ENCODE assay signal across 9 cellular contexts in the genomic region with DNA sequence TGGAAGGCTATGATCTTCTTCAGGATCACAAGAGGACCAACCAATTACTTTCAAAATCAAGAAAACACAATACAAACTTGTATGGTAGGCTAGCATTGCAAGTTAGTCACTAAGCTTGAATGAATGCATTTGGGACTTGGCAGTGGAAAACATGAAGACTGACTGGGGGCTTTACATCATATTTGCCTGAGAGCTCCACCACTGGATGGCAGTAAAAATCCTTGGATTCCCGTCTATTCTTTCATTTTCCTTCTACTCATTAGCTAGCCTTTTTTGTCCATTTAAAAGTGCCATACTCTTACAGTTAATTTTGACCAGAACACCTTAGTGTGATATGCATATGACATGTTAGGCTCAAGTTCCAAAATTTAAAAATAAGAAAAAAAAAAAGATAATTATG.
DNase-seq lines count a peak whose midpoint lies in the region; ATAC-seq and TF ChIP-seq lines count a peak whose summit lies in the region.
"Had no signal": no experiment of that assay in that cellular context is flagged by ENCODE, and none has a peak within 500 bp of the region (broad histone marks: within the 10 kb centered on the region; RNA-seq: fewer than 3 reads in every experiment).

No MANE protein-coding gene starts in this region.

- no peaks in the 10 kb centered on the region for H3K27me3 Mint-ChIP-seq in MCF 10A (ENCODE audit: insufficient read depth, unreplicated experiment)

- H3K36me3 Mint-ChIP-seq in MCF 10A (ENCODE audit: insufficient read depth, unreplicated experiment): no peaks in the 10 kb centered on the region

- H3K4me1 ChIP-seq in breast epithelium (no peaks in the 10 kb centered on the region), RWPE2 (ENCODE audit: insufficient read depth, poor library complexity, severe bottlenecking) (no peaks in the 10 kb centered on the region), gastroesophageal sphincter (no peaks in the 10 kb centered on the region), upper lobe of right lung (no peaks in the 10 kb centered on the region), ovary (ENCODE audit: insufficient read depth) (peaks cover 1% of the 10 kb centered on the region)

- peak; percentile 55 for DNase-seq in MCF 10A (ENCODE audit: unreplicated experiment)
- DNase-seq in breast epithelium (ENCODE audit: low spot score in 2 of 2): no peak
- no peak for DNase-seq in RWPE2 (ENCODE audit: low spot score)
- DNase-seq in upper lobe of right lung: no peak
- DNase-seq in mesenteric fat pad (ENCODE audit: low spot score): no peak
- DNase-seq in ovary: no peak

- H3K4me3 ChIP-seq in breast epithelium (no peak overlapping the region), RWPE2 (ENCODE audit: severe bottlenecking) (no peak overlapping the region), gastroesophageal sphincter (no peak overlapping the region), upper lobe of right lung (no peak overlapping the region), ovary (no peak overlapping the region)
- H3K4me3 ChIP-seq: skin epidermis had no signal

- no TSS peak for BruUV-seq in MCF 10A (replicated peaks; lab: Mats Ljungman, UMichigan)

- H3K9me3 ChIP-seq in breast epithelium: peaks cover 0 to 7% of the 10 kb centered on the region in 2 donors
- peaks cover 2% of the 10 kb centered on the region for H3K9me3 ChIP-seq in RWPE2 (ENCODE audit: severe bottlenecking)
- peaks cover 0 to 6% (median 0%) of the 10 kb centered on the region in 3 donors for H3K9me3 ChIP-seq in gastroesophageal sphincter
- H3K9me3 ChIP-seq in upper lobe of right lung: no peaks in the 10 kb centered on the region
- no peaks in the 10 kb centered on the region for H3K9me3 ChIP-seq in ovary

- WGBS in gastroesophageal sphincter (ENCODE audit: low coverage in 1 of 2), 2 donors: 7 to 38% methylated on average over 1 of the region's 1 CpG
- 38 to 58% (median 45%) methylated on average over 1 of the region's 1 CpG for WGBS in ovary, 3 donors

- no peak for ATAC-seq in RWPE2 (ENCODE audit: low read depth)
- ATAC-seq in gastroesophageal sphincter: no peak
- no peak for ATAC-seq in upper lobe of right lung
- no peak for ATAC-seq in GM21367 (IDR thresholded peaks at IDR 0.05; ENCODE audit: unreplicated experiment)

- H3K27me3 ChIP-seq in breast epithelium (no peaks in the 10 kb centered on the region), RWPE2 (ENCODE audit: insufficient read depth, poor library complexity, severe bottlenecking) (no peaks in the 10 kb centered on the region), gastroesophageal sphincter (no peaks in the 10 kb centered on the region), upper lobe of right lung (no peaks in the 10 kb centered on the region), ovary (no peaks in the 10 kb centered on the region)

- no peak overlapping the region for H3K4me3 Mint-ChIP-seq in MCF 10A (ENCODE audit: unreplicated experiment)

- intact Hi-C loops in MCF 10A (cut with micrococcal nuclease) (loop anchor here (1.0 kb wide), 2 partner anchors 28 to 170 kb away; no protein-coding TSS in a partner anchor), breast epithelium (cut with DNase I; ENCODE audit: low total_unique reads) (no loop called here), upper lobe of right lung (cut with DNase I) (loop anchor here (10.0 kb wide), 1 partner anchor 172 kb away; no protein-coding TSS in a partner anchor), ovary (cut with DNase I) (no loop called here)

- H3K4me1 Mint-ChIP-seq in MCF 10A (ENCODE audit: insufficient read depth, unreplicated experiment): peaks cover 5% of the 10 kb centered on the region

- CTCF ChIA-PET in MCF 10A (lab: Yijun Ruan, JAX): interaction anchor here (0.6 to 3.7 kb wide), 12 partner anchors 10 to 625 kb away, joined by 3 to 19 read pairs (median 3); a partner anchor contains a TSS

- POLR2A ChIA-PET in MCF 10A (lab: Yijun Ruan, JAX): no interaction called here

- no peaks in the 10 kb centered on the region for H3K9me3 Mint-ChIP-seq in MCF 10A (ENCODE audit: unreplicated experiment)

- no peak for TF ChIP-seq POLR2A in breast epithelium (IDR thresholded peaks at IDR 0.05)
- no peak for TF ChIP-seq POLR2A in gastroesophageal sphincter (IDR thresholded peaks at IDR 0.05)
- no peak for TF ChIP-seq POLR2A in ovary (IDR thresholded peaks at IDR 0.05)

- TF ChIP-seq CTCF in MCF 10A (IDR thresholded peaks at IDR 0.05; ENCODE audit: unreplicated experiment): peak; percentile 45
- TF ChIP-seq CTCF in breast epithelium (IDR thresholded peaks at IDR 0.05): no peak
- TF ChIP-seq CTCF in RWPE2 (IDR thresholded peaks at IDR 0.05; ENCODE audit: poor library complexity, severe bottlenecking): peak; percentile 29
- TF ChIP-seq CTCF in gastroesophageal sphincter (IDR thresholded peaks at IDR 0.05): peak in 3 of 4 experiments; percentile 34 to 52 (median 35)
- peak; percentile 50 for TF ChIP-seq CTCF in upper lobe of right lung (IDR thresholded peaks at IDR 0.05)
- no peak for TF ChIP-seq CTCF in ovary (IDR thresholded peaks at IDR 0.05)

- H3K27ac ChIP-seq in breast epithelium (no peak overlapping the region), RWPE2 (ENCODE audit: poor library complexity, severe bottlenecking) (no peak overlapping the region), gastroesophageal sphincter (no peak overlapping the region), upper lobe of right lung (no peak overlapping the region), ovary (no peak overlapping the region)
- H3K27ac ChIP-seq: skin epidermis had no signal

- H3K27ac Mint-ChIP-seq in MCF 10A (ENCODE audit: low read depth, unreplicated experiment): no peak overlapping the region

- H3K36me3 ChIP-seq in breast epithelium: no peaks in the 10 kb centered on the region
- no peaks in the 10 kb centered on the region for H3K36me3 ChIP-seq in RWPE2 (ENCODE audit: low read depth)
- no peaks in the 10 kb centered on the region for H3K36me3 ChIP-seq in gastroesophageal sphincter
- H3K36me3 ChIP-seq in upper lobe of right lung: no peaks in the 10 kb centered on the region
- H3K36me3 ChIP-seq in ovary: no peaks in the 10 kb centered on the region

- TF ChIP-seq EP300 in gastroesophageal sphincter (IDR thresholded peaks at IDR 0.05): no peak
- no peak for TF ChIP-seq EP300 in ovary (IDR thresholded peaks at IDR 0.05)

Comparison
In these comparisons a context has a peak if more than half of its experiments do, and no peak if none do; other contexts are left out.
1. CTCF ChIP-seq: peak in MCF 10A (single experiment), RWPE2 (single experiment), gastroesophageal sphincter (3 of 4) and upper lobe of right lung (single experiment); none in breast epithelium (0 of 3) and ovary (0 of 3).
2. intact Hi-C loops: an anchor here in MCF 10A (1.0 kb wide) and upper lobe of right lung (10.0 kb wide); none called in breast epithelium and ovary.